ENCODE assay signal across 1 cellular context in genomic region chr21:26965567-26966359, GRCh38.
TF ChIP-seq lines count a peak whose summit lies in the region.

No MANE protein-coding gene starts in this region.

TF ChIP-seq in HEK293, 187 proteins besides CTCF, POLR2A, EP300 and RAD21 (continued from another document):
- TF ChIP-seq ZNF560 (tag by site-specific recombination; IDR thresholded peaks at IDR 0.05; ENCODE audit: borderline replicate concordance): no peak
